ENCODE assay signal across 10 cellular contexts in the genomic region with DNA sequence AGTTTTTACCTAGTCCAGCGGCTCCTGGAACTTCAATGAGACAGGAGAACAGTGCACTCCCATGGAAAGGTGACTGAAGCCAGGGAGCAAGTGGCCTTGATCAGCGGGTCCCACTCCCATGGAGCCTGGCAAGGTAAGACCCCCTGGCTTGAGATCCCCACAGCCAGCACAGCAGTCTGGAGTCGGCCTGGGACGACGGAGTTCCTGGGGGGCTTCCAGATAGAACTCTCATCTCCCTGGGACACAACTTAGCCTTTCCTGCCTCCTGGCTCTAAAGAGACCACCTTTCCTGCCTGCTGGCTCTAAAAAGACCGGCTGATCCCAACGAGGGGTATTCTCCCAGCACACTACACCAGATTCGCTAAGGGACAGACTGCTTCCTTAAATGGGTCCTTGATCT.
"Had no signal": no experiment of that assay in that cellular context is flagged by ENCODE, and none has a peak within 500 bp of the region (broad histone marks: within the 10 kb centered on the region; RNA-seq: fewer than 3 reads in every experiment).

No MANE protein-coding gene starts in this region.

- H3K4me1 ChIP-seq: HAP-1 had no signal

- H3K9ac ChIP-seq: GM23248 had no signal

- H3K4me2 ChIP-seq: GM23338 had no signal

- ATAC-seq: GM23338, HCT116 had no signal

- H3K36me3 ChIP-seq: HAP-1 had no signal

- H3K9me3 ChIP-seq: HAP-1 had no signal

- H2AFZ ChIP-seq: GM23248, GM23338 had no signal

- H3K27ac ChIP-seq: GM23248 had no signal

- H3K4me3 ChIP-seq: GM23248, GM23338, HAP-1 had no signal

- DNase-seq: GM23248, GOT3, H7, H9, HCEC 1CT, HFFc6 had no signal

- FAIRE-seq: H54 had no signal
